26 cellular contexts compared by ENCODE assay signal in genomic region chrX:25737540-25737939, GRCh38.
DNase-seq lines count a peak whose midpoint lies in the region; ATAC-seq and TF ChIP-seq lines count a peak whose summit lies in the region.
"Had no signal": no experiment of that assay in that cellular context is flagged by ENCODE, and none has a peak within 500 bp of the region (broad histone marks: within the 10 kb centered on the region; RNA-seq: fewer than 3 reads in every experiment).

No MANE protein-coding gene starts in this region.

- H3K4me2 ChIP-seq in SK-N-SH: no peak overlapping the region
- H3K4me2 ChIP-seq: BLaER1 treated with 17β-estradiol and CSF1 and Interleukin-3, amounts not matched to agents 10 nM and 100 nM had no signal

- no peak overlapping the region for H3K4me3 Mint-ChIP-seq in HFFc6
- H3K4me3 Mint-ChIP-seq: CD4-positive, alpha-beta T cell had no signal

- H3K4me1 Mint-ChIP-seq in HFFc6 (ENCODE audit: low read depth): no peaks in the 10 kb centered on the region

- DNase-seq in Right ventricle myocardium superior (no peak), cardiac septum (ENCODE audit: low spot score) (no peak), SK-N-SH (peak; percentile 14), iris pigment epithelial cell (ENCODE audit: low read depth) (peak; percentile 9), A673 (ENCODE audit: low spot score) (no peak), HFFc6 (no peak)
- DNase-seq: 8988T; AML-193; CD4-positive, alpha-beta T cell; DMS79 treated with DMSO at 0.1 percent for 48 hours; GF-D8; Kasumi-1; NCI-H1092 treated with DMSO at 0.1 percent for 48 hours; NCI-H1436 treated with DMSO at 0.1 percent for 48 hours; NCI-H187 treated with DMSO at 0.1 percent for 48 hours; NCI-H2171 treated with DMSO at 0.1 percent for 48 hours; NCI-H345; NCI-H510A treated with DMSO at 0.1 percent for 48 hours; NCI-H748 treated with DMSO at 0.1 percent for 48 hours; PC-3 had no signal

- peaks cover 0 to 2% of the 10 kb centered on the region in 2 experiments; a peak in 1 of 4 replicates for H3K4me1 ChIP-seq in SK-N-SH (ENCODE audit: control insufficient read depth in 1 of 2, insufficient read depth in 2 of 2, low read depth in 1 of 2, low read length in 1 of 2)
- no peaks in the 10 kb centered on the region for H3K4me1 ChIP-seq in A673 (ENCODE audit: insufficient read depth, low read length, poor library complexity, severe bottlenecking)
- H3K4me1 ChIP-seq: BLaER1 treated with 17β-estradiol and CSF1 and Interleukin-3, amounts not matched to agents 10 nM and 100 nM; SJSA1 had no signal

- no peak for TF ChIP-seq RAD21 in SK-N-SH (IDR thresholded peaks at IDR 0.05; ENCODE audit: low read length)

- no peaks in the 10 kb centered on the region for H3K36me3 Mint-ChIP-seq in HFFc6 (ENCODE audit: low read depth)

- intact Hi-C loops in Right ventricle myocardium superior (cut with DNase I) (no loop called here), cardiac septum (cut with DNase I) (no loop called here), A673 (cut with micrococcal nuclease; ENCODE audit: unreplicated experiment) (no loop called here)

- ATAC-seq in Right ventricle myocardium superior (ENCODE audit: poor library complexity) (peak; percentile 76), HG03565 (IDR thresholded peaks at IDR 0.05; ENCODE audit: unreplicated experiment) (no peak)
- ATAC-seq: HCT116, HepG2, K562, PC-3 had no signal

- H3K79me2 ChIP-seq in SK-N-SH (ENCODE audit: insufficient read depth): no peaks in the 10 kb centered on the region

- POLR2A ChIA-PET in SK-N-SH (lab: Yijun Ruan, JAX): no interaction called here
- POLR2A ChIA-PET in A673 (lab: Charles Lee; ENCODE audit: low non-redundant PET): no interaction called here

- no TSS peak for BruUV-seq in A673 (replicated peaks; lab: Mats Ljungman, UMichigan)

- CTCF ChIA-PET in SK-N-SH (lab: Yijun Ruan, JAX): no interaction called here
- CTCF ChIA-PET in A673 (lab: Charles Lee): no interaction called here

- peaks cover 10% of the 10 kb centered on the region for H3K9me3 Mint-ChIP-seq in HFFc6

- no peaks in the 10 kb centered on the region for H4K20me1 ChIP-seq in SK-N-SH (ENCODE audit: insufficient read depth)
- H4K20me1 ChIP-seq: BLaER1 treated with 17β-estradiol and CSF1 and Interleukin-3, amounts not matched to agents 10 nM and 100 nM had no signal

- no peaks in the 10 kb centered on the region for H3K27me3 Mint-ChIP-seq in HFFc6 (ENCODE audit: insufficient read depth)
- H3K27me3 Mint-ChIP-seq: CD4-positive, alpha-beta T cell had no signal

- TF ChIP-seq CTCF in SK-N-SH (IDR thresholded peaks at IDR 0.05) (no peak), A673 (conservative IDR thresholded peaks at IDR 0.05; ENCODE audit: low read depth, low read length) (no peak), HFFc6 (IDR thresholded peaks at IDR 0.05) (no peak)

- H3K27me3 ChIP-seq in SK-N-SH (ENCODE audit: insufficient read depth) (no peaks in the 10 kb centered on the region), A673 (replicated peaks; ENCODE audit: insufficient read depth, low read depth, low read length, poor library complexity) (peaks cover 4% of the 10 kb centered on the region)
- H3K27me3 ChIP-seq: SJSA1 had no signal

- H3K27ac ChIP-seq in SK-N-SH (ENCODE audit: low read depth in 2 of 2, low read length in 1 of 2) (no peak overlapping the region), A673 (ENCODE audit: low read depth, low read length, poor library complexity, severe bottlenecking) (no peak overlapping the region)
- H3K27ac ChIP-seq: BLaER1 treated with 17β-estradiol and CSF1 and Interleukin-3, amounts not matched to agents 10 nM and 100 nM; SJSA1 had no signal

- H3K4me3 ChIP-seq in SK-N-SH (ENCODE audit: low read depth in 2 of 2, low read length in 1 of 2): no peak overlapping the region
- H3K4me3 ChIP-seq in A673 (ENCODE audit: low read depth, low read length, poor library complexity, severe bottlenecking): no peak overlapping the region
- H3K4me3 ChIP-seq: BLaER1 treated with 17β-estradiol and CSF1 and Interleukin-3, amounts not matched to agents 10 nM and 100 nM; K562; SJSA1 had no signal

- no peak overlapping the region for H2AFZ ChIP-seq in SK-N-SH (ENCODE audit: low read depth)

- H3K9me3 ChIP-seq in SK-N-SH: no peaks in the 10 kb centered on the region
- no peaks in the 10 kb centered on the region for H3K9me3 ChIP-seq in A673 (ENCODE audit: low read depth, low read length, poor library complexity, severe bottlenecking)
- H3K9me3 ChIP-seq: BLaER1 treated with 17β-estradiol and CSF1 and Interleukin-3, amounts not matched to agents 10 nM and 100 nM; SJSA1 had no signal

- H3K36me3 ChIP-seq in SK-N-SH (replicated peaks in 1 of 2; ENCODE audit: control insufficient read depth in 1 of 2, insufficient read depth in 2 of 2, low read length in 1 of 2) (no peaks in the 10 kb centered on the region), A673 (ENCODE audit: insufficient read depth, low read length, poor library complexity, severe bottlenecking) (no peaks in the 10 kb centered on the region)
- H3K36me3 ChIP-seq: BLaER1 treated with 17β-estradiol and CSF1 and Interleukin-3, amounts not matched to agents 10 nM and 100 nM; SJSA1 had no signal

- TF ChIP-seq EP300 in SK-N-SH (IDR thresholded peaks at IDR 0.05; ENCODE audit: borderline replicate concordance in 1 of 2, low read depth in 1 of 2, low read length in 1 of 2): peak in 1 of 2 experiments; percentile 86; a peak in 2 of 4 replicates

- H3K9ac ChIP-seq in SK-N-SH: no peak overlapping the region
- H3K9ac ChIP-seq: BLaER1 treated with 17β-estradiol and CSF1 and Interleukin-3, amounts not matched to agents 10 nM and 100 nM had no signal

- H3K27ac Mint-ChIP-seq in HFFc6: no peak overlapping the region
- H3K27ac Mint-ChIP-seq: CD4-positive, alpha-beta T cell had no signal

- H3F3A ChIP-seq in SK-N-SH (replicated peaks; ENCODE audit: insufficient read depth): no peaks in the 10 kb centered on the region

- no peaks in the 10 kb centered on the region for H3K9me2 ChIP-seq in SK-N-SH

TF ChIP-seq in SK-N-SH, 30 proteins besides CTCF, POLR2A, EP300 and RAD21:
- TF ChIP-seq GATA2 (CRISPR knock-in tag; IDR thresholded peaks at IDR 0.05) (peak; percentile 87), CHD2 (IDR thresholded peaks at IDR 0.05; ENCODE audit: low read length, partially characterized antibody) (peak; percentile 35), SMC3 (IDR thresholded peaks at IDR 0.05; ENCODE audit: low read depth, low read length) (no peak), RCOR1 (IDR thresholded peaks at IDR 0.05; ENCODE audit: low read length) (peak; percentile 66; the same call in 1 of the 2 replicates)

Comparison
In these comparisons a context has a peak if more than half of its experiments do, and no peak if none do; other contexts are left out.
1. DNase-seq: peak in SK-N-SH (single experiment) and iris pigment epithelial cell (single experiment); none in Right ventricle myocardium superior (single experiment), cardiac septum (single experiment), A673 (single experiment) and HFFc6 (single experiment).